Comparison of ENCODE assay signal across 8 cellular contexts in the genomic region with DNA sequence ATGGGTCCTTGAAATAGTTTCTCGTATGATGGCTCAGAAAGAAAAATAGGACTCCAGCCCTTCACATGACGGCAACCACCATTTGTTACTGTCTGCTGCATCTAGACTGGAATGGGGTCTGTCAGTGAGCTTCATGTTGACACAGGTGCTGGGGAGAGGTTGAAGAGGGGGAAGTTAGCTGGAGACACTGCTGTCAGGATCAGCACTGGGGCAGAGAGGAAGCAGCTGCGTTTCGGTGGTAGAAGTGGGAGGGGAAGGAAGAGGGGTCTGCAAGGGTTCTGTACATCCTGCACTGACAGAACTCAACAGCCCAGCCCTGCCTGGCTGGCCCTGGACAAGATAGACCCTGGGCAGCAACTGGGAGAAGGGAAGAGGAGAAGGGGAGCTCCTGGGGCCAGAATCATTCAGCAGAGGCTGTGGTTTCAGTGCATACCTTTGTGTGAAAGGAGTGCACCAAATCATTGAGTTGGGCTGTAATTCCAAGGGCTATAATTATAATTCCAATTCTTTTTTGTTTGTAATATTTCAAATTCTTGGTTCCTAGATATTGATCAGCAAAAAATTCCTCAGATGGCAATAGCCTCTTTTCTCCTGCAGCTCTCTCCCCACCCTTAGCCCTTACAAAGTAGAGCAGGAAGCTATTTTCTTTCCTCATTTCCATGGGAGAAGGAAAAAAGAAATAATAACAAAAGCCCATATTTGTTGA.
A peak's percentile ranks its signal among the peaks of the same experiment; 100 is the strongest.
DNase-seq lines count a peak whose midpoint lies in the region; ATAC-seq and TF ChIP-seq lines count a peak whose summit lies in the region.

No MANE protein-coding gene starts in this region.

- TF ChIP-seq POLR2A in breast epithelium (IDR thresholded peaks at IDR 0.05) = no peak

- no peaks in the 10 kb centered on the region for H3K27me3 ChIP-seq in naive thymus-derived CD4-positive, alpha-beta T cell (ENCODE audit: control insufficient read depth in 2 of 2, insufficient read depth in 2 of 2, low read length in 2 of 2)
- H3K27me3 ChIP-seq in breast epithelium = peaks cover 0 to 18% of the 10 kb centered on the region in 2 donors

- peaks cover 0 to 7% (median 0%) of the 10 kb centered on the region in 11 donors for H3K9me3 Mint-ChIP-seq in naive thymus-derived CD4-positive, alpha-beta T cell

- peak overlapping the region in 6 of 10 donors; percentile 17 to 61 (median 32) for H3K4me3 Mint-ChIP-seq in naive thymus-derived CD4-positive, alpha-beta T cell

- TF ChIP-seq CTCF in breast epithelium (IDR thresholded peaks at IDR 0.05) = no peak

- peaks cover 0 to 28% of the 10 kb centered on the region in 2 donors for H3K4me1 ChIP-seq in naive thymus-derived CD4-positive, alpha-beta T cell (ENCODE audit: control insufficient read depth in 2 of 2, insufficient read depth in 2 of 2, low read length in 2 of 2)
- no peaks in the 10 kb centered on the region for H3K4me1 ChIP-seq in breast epithelium

- peaks cover 16 to 42% (median 32%) of the 10 kb centered on the region in 7 donors for H3K4me1 Mint-ChIP-seq in naive thymus-derived CD4-positive, alpha-beta T cell

- H3K27me3 Mint-ChIP-seq in naive thymus-derived CD4-positive, alpha-beta T cell = no peaks in the 10 kb centered on the region

- peaks cover 0 to 5% (median 2%) of the 10 kb centered on the region in 5 donors for H3K36me3 Mint-ChIP-seq in naive thymus-derived CD4-positive, alpha-beta T cell

- no peaks in the 10 kb centered on the region for H3K36me3 ChIP-seq in naive thymus-derived CD4-positive, alpha-beta T cell (ENCODE audit: control insufficient read depth in 2 of 3, insufficient read depth in 3 of 3, low read length in 3 of 3)
- no peaks in the 10 kb centered on the region for H3K36me3 ChIP-seq in breast epithelium

- peak; percentile 87 for ATAC-seq in GM18907 (IDR thresholded peaks at IDR 0.05; ENCODE audit: unreplicated experiment)
- peak; percentile 66 for ATAC-seq in HG02885 (IDR thresholded peaks at IDR 0.05; ENCODE audit: poor library complexity, unreplicated experiment)
- peak; percentile 37 for ATAC-seq in naive thymus-derived CD4-positive, alpha-beta T cell

- no peaks in the 10 kb centered on the region for H3K9me3 ChIP-seq in naive thymus-derived CD4-positive, alpha-beta T cell (ENCODE audit: control insufficient read depth in 2 of 3, low read length in 3 of 3)
- H3K9me3 ChIP-seq in breast epithelium = no peaks in the 10 kb centered on the region

- intact Hi-C loops in naive thymus-derived CD4-positive, alpha-beta T cell (cut with micrococcal nuclease) = no loop called here
- intact Hi-C loops in breast epithelium (cut with DNase I; ENCODE audit: low total_unique reads) = no loop called here
- intact Hi-C loops in posterior cingulate gyrus (cut with DNase I) = no loop called here
- intact Hi-C loops in head of caudate nucleus (cut with DNase I) = no loop called here

- POLR2A ChIA-PET in naive thymus-derived CD4-positive, alpha-beta T cell (lab: Charles Lee) = interaction anchor here (0.6 kb wide), 1 partner anchor 185 kb away, joined by 3 read pairs; no protein-coding TSS in a partner anchor

- no peak overlapping the region for H3K4me3 ChIP-seq in naive thymus-derived CD4-positive, alpha-beta T cell (ENCODE audit: low read length)
- H3K4me3 ChIP-seq in breast epithelium = no peak overlapping the region

- DNase-seq in NCI-H2029 (lab: John Stamatoyannopoulos, UW) = peak; percentile 62
- no peak for DNase-seq in naive thymus-derived CD4-positive, alpha-beta T cell
- DNase-seq in breast epithelium (ENCODE audit: low spot score in 2 of 2) = no peak
- no peak for DNase-seq in kidney glomerular epithelial cell (lab: John Stamatoyannopoulos, UW)
- no peak for DNase-seq in posterior cingulate gyrus
- no peak for DNase-seq in head of caudate nucleus

- peak overlapping the region in 6 of 9 donors; percentile 18 to 70 (median 40) for H3K27ac Mint-ChIP-seq in naive thymus-derived CD4-positive, alpha-beta T cell

- CTCF ChIA-PET in naive thymus-derived CD4-positive, alpha-beta T cell (lab: Charles Lee) = no interaction called here

- no peak overlapping the region for H3K27ac ChIP-seq in naive thymus-derived CD4-positive, alpha-beta T cell (ENCODE audit: low read depth, low read length)
- no peak overlapping the region for H3K27ac ChIP-seq in breast epithelium

Comparison
In these comparisons a context has a peak if more than half of its experiments do, and no peak if none do; other contexts are left out.
1. ATAC-seq: peak in every context shown above with its lines; median percentile 87 in GM18907; 66 in HG02885; 37 in naive thymus-derived CD4-positive, alpha-beta T cell.